Comparison of ENCODE assay signal across 1 cellular context in the genomic region with DNA sequence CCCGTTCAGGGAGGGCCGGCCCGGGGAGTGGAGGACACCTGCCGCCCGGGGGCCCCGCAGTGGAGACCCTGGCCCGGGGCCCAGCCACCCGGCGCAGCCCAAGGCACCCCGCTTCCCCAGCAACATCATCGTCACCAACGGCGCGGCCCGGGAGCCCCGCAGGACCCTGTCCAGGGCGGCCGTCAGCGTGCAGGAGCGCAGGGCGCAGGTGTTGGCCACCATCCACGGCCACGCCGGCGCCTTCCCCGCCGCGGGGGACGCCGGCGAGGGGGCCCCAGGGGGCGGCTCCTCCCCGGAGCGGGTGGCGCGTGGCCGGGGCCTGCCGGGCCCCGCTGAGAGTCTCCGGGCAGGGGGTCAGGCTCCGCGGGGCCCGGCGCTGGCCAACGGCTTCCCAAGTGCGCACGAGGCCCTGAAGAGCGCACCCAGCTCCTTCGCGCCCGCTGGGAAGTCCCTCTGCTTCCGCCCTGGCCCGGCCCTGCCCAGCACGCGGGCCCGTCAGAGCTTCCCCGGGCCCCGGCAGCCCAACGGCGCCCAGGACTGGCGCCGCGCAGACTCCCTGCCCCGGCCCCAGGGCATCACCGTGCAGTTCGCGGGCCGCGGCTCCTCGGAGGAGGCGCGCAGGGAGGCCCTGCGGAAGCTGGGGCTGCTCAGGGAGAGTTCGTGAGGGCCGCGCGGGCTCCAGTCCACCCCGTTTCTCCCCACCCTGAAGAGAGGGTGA.
TF ChIP-seq lines count a peak whose summit lies in the region.

No MANE protein-coding gene starts in this region.

TF ChIP-seq in SK-N-SH treated with all-trans-retinoic acid at 6 μM for 48 hours, 23 proteins besides CTCF, POLR2A, EP300 and RAD21 (continued from another document):
- TF ChIP-seq OSR1 (CRISPR knock-in tag; IDR thresholded peaks at IDR 0.05), result no peak
- TF ChIP-seq, protein P1, sequence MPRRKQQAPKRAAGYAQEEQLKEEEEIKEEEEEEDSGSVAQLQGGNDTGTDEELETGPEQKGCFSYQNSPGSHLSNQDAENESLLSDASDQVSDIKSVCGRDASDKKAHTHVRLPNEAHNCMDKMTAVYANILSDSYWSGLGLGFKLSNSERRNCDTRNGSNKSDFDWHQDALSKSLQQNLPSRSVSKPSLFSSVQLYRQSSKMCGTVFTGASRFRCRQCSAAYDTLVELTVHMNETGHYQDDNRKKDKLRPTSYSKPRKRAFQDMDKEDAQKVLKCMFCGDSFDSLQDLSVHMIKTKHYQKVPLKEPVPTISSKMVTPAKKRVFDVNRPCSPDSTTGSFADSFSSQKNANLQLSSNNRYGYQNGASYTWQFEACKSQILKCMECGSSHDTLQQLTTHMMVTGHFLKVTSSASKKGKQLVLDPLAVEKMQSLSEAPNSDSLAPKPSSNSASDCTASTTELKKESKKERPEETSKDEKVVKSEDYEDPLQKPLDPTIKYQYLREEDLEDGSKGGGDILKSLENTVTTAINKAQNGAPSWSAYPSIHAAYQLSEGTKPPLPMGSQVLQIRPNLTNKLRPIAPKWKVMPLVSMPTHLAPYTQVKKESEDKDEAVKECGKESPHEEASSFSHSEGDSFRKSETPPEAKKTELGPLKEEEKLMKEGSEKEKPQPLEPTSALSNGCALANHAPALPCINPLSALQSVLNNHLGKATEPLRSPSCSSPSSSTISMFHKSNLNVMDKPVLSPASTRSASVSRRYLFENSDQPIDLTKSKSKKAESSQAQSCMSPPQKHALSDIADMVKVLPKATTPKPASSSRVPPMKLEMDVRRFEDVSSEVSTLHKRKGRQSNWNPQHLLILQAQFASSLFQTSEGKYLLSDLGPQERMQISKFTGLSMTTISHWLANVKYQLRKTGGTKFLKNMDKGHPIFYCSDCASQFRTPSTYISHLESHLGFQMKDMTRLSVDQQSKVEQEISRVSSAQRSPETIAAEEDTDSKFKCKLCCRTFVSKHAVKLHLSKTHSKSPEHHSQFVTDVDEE (CRISPR knock-in tag; IDR thresholded peaks at IDR 0.05), result no peak
- TF ChIP-seq ISL1 (CRISPR knock-in tag; IDR thresholded peaks at IDR 0.05), result no peak
- no peak for TF ChIP-seq ZNF70 (CRISPR knock-in tag; IDR thresholded peaks at IDR 0.05)
- no peak for TF ChIP-seq TCF4 (CRISPR knock-in tag; IDR thresholded peaks at IDR 0.05; ENCODE audit: borderline replicate concordance)
- TF ChIP-seq ESRRG (CRISPR knock-in tag; IDR thresholded peaks at IDR 0.05), result no peak
- no peak for TF ChIP-seq ZNF565 (CRISPR knock-in tag; conservative IDR thresholded peaks at IDR 0.05; ENCODE audit: low read depth)
- no peak for TF ChIP-seq GLIS3 (CRISPR knock-in tag; IDR thresholded peaks at IDR 0.05)
- TF ChIP-seq TOX (CRISPR knock-in tag; IDR thresholded peaks at IDR 0.05; ENCODE audit: borderline replicate concordance), result no peak
